ENCODE assay signal across 8 cellular contexts in genomic region chr1:231401478-231401877, GRCh38.
"Had no signal": no experiment of that assay in that cellular context is flagged by ENCODE, and none has a peak within 500 bp of the region (broad histone marks: within the 10 kb centered on the region; RNA-seq: fewer than 3 reads in every experiment).

No MANE protein-coding gene starts in this region.

- H3K4me1 ChIP-seq: HAP-1 had no signal

- DNase-seq: GM23248, GOT3, H7, KBM-7 had no signal

- H2AFZ ChIP-seq: GM23248 had no signal

- H3K9me3 ChIP-seq: HAP-1 had no signal

- H3K27ac ChIP-seq: GM23248, HL-60 had no signal

- H3K36me3 ChIP-seq: HAP-1 had no signal

- H3K4me3 ChIP-seq: GM23248, HAP-1 had no signal

- FAIRE-seq: HepG2 had no signal

- ATAC-seq: HCT116, HepG2 had no signal
